16 cellular contexts compared by ENCODE assay signal in genomic region chr11:3124821-3125220, GRCh38. TPM values are rescaled to one million over a fixed set of nuclear protein-coding genes. Genes with fewer than 3 reads are reported as not detected.
DNase-seq lines count a peak whose midpoint lies in the region; ATAC-seq and TF ChIP-seq lines count a peak whose summit lies in the region.
"Had no signal": no experiment of that assay in that cellular context is flagged by ENCODE, and none has a peak within 500 bp of the region (broad histone marks: within the 10 kb centered on the region; RNA-seq: fewer than 3 reads in every experiment).

No MANE protein-coding gene starts in this region.

- no peak overlapping the region for H3K4me3 Mint-ChIP-seq in HFFc6
- no peak overlapping the region for H3K4me3 Mint-ChIP-seq in activated CD4-positive, alpha-beta memory T cell treated with anti-CD3 and anti-CD28 coated beads for 36 hours
- H3K4me3 Mint-ChIP-seq: activated CD4-positive, alpha-beta T cell treated with anti-CD3 and anti-CD28 coated beads for 36 hours; B cell had no signal

- no peak for TF ChIP-seq POLR2A in spleen (IDR thresholded peaks at IDR 0.05)

- H3K4me1 ChIP-seq in right cardiac atrium (ENCODE audit: control insufficient read depth, insufficient read depth, low read length) (peaks cover 3% of the 10 kb centered on the region), spleen (peaks cover 11 to 76% (median 46%) of the 10 kb centered on the region in 6 donors)

- no peaks in the 10 kb centered on the region for H3K27me3 ChIP-seq in right cardiac atrium (ENCODE audit: control insufficient read depth, insufficient read depth)
- H3K27me3 ChIP-seq in spleen (replicated peaks in 1 of 7), result no peaks in the 10 kb centered on the region

- peaks cover 22% of the 10 kb centered on the region for H3K4me1 Mint-ChIP-seq in HFFc6 (ENCODE audit: low read depth)
- no peaks in the 10 kb centered on the region for H3K4me1 Mint-ChIP-seq in activated CD4-positive, alpha-beta memory T cell treated with anti-CD3 and anti-CD28 coated beads for 36 hours (ENCODE audit: low read depth)
- H3K4me1 Mint-ChIP-seq: activated CD4-positive, alpha-beta T cell treated with anti-CD3 and anti-CD28 coated beads for 36 hours; B cell had no signal

- no peaks in the 10 kb centered on the region; the same call in 1 of the 2 replicates for H3K27me3 Mint-ChIP-seq in HFFc6 (ENCODE audit: insufficient read depth)
- no peaks in the 10 kb centered on the region for H3K27me3 Mint-ChIP-seq in activated CD4-positive, alpha-beta memory T cell treated with anti-CD3 and anti-CD28 coated beads for 36 hours
- H3K27me3 Mint-ChIP-seq: activated CD4-positive, alpha-beta T cell treated with anti-CD3 and anti-CD28 coated beads for 36 hours; B cell had no signal

- CTCF ChIA-PET in activated CD4-positive, alpha-beta memory T cell treated with anti-CD3 and anti-CD28 coated beads for 36 hours (lab: Charles Lee), result interaction anchor here (1.3 kb wide), 1 partner anchor 14 kb away, joined by 3 read pairs; no protein-coding TSS in a partner anchor

- H3K36me3 Mint-ChIP-seq in HFFc6 (ENCODE audit: low read depth), result peaks cover 5% of the 10 kb centered on the region
- H3K36me3 Mint-ChIP-seq in activated CD4-positive, alpha-beta memory T cell treated with anti-CD3 and anti-CD28 coated beads for 36 hours, result no peaks in the 10 kb centered on the region

- peaks cover 0 to 79% (median 14%) of the 10 kb centered on the region in 6 donors for H3K36me3 ChIP-seq in spleen

- H3K27ac Mint-ChIP-seq in HFFc6, result peak overlapping the region; percentile 91
- no peak overlapping the region for H3K27ac Mint-ChIP-seq in activated CD4-positive, alpha-beta memory T cell treated with anti-CD3 and anti-CD28 coated beads for 36 hours
- H3K27ac Mint-ChIP-seq: activated CD4-positive, alpha-beta T cell treated with anti-CD3 and anti-CD28 coated beads for 36 hours; B cell had no signal

- H3K4me3 ChIP-seq in right cardiac atrium (ENCODE audit: low read length) (no peak overlapping the region), spleen (no peak overlapping the region)
- H3K4me3 ChIP-seq: SK-N-MC had no signal

- H3K9me3 Mint-ChIP-seq in HFFc6, result no peaks in the 10 kb centered on the region
- H3K9me3 Mint-ChIP-seq in activated CD4-positive, alpha-beta memory T cell treated with anti-CD3 and anti-CD28 coated beads for 36 hours, result no peaks in the 10 kb centered on the region

- no peak for ATAC-seq in right cardiac atrium
- ATAC-seq: activated CD4-positive, alpha-beta T cell treated with anti-CD3 and anti-CD28 coated beads for 36 hours had no signal

- H3K27ac ChIP-seq in VCaP (peak overlapping the region; percentile 95), right cardiac atrium (ENCODE audit: low read length) (no peak overlapping the region), spleen (peak overlapping the region in 1 of 8 donors; percentile 26)
- H3K27ac ChIP-seq: SK-N-MC had no signal

- POLR2A ChIA-PET in activated CD4-positive, alpha-beta memory T cell treated with anti-CD3 and anti-CD28 coated beads for 36 hours (lab: Charles Lee), result no interaction called here

- in situ Hi-C loops in KBM-7 (cut with MboI; ENCODE audit: low pct_unique_long_range_greater_than_20kb, low sequenced_read_pairs), result no loop called here

- intact Hi-C loops in right cardiac atrium (cut with DNase I) (loop anchor here in 1 of 4 donors (10.0 kb wide), 1 partner anchor 50 kb away; no protein-coding TSS in a partner anchor), spleen (cut with DNase I; ENCODE audit: low total_unique reads) (no loop called here)
- intact Hi-C loops in activated CD4-positive, alpha-beta memory T cell treated with anti-CD3 and anti-CD28 coated beads for 36 hours (cut with micrococcal nuclease), result no loop called here

- H3K9me3 ChIP-seq in right cardiac atrium (ENCODE audit: control insufficient read depth, low read length) (no peaks in the 10 kb centered on the region), spleen (no peaks in the 10 kb centered on the region)

- 78% methylated on average over 3 of the region's 3 CpGs for WGBS in right cardiac atrium
- 61 to 84% (median 76%) methylated on average over 3 of the region's 3 CpGs for WGBS in spleen, 5 donors

- TF ChIP-seq CTCF in HFFc6 (IDR thresholded peaks at IDR 0.05) (0 out of 2 replicates have a peak, but pooled peaks have one; percentile 5), VCaP (conservative IDR thresholded peaks at IDR 0.05) (no peak), spleen (IDR thresholded peaks at IDR 0.05 in 8 of 11, conservative IDR thresholded peaks at IDR 0.05 in 3 of 11) (no peak)

- DNase-seq in HFFc6 (no peak), right cardiac atrium (peak in 2 of 3 donors; percentile 35 to 48), spleen (peak; percentile 63), KBM-7 (no peak), superior temporal gyrus (ENCODE audit: extremely low spot score) (no peak), DMS79 (lab: John Stamatoyannopoulos, UW) (no peak)
- DNase-seq in activated CD4-positive, alpha-beta memory T cell treated with anti-CD3 and anti-CD28 coated beads for 36 hours, result no peak
- DNase-seq: activated CD4-positive, alpha-beta T cell treated with anti-CD3 and anti-CD28 coated beads for 36 hours; activated effector memory CD4-positive, alpha-beta T cell treated with anti-CD3 and anti-CD28 coated beads, Interleukin-2, amount 50 U/mL, for 16 hours; NCI-H146; NCI-H2171 treated with DMSO at 0.1 percent for 48 hours; NCI-H774; stimulated activated CD4-positive, alpha-beta T cell treated with anti-CD3 and anti-CD28 coated beads, Interleukin-2, amount 100 ng/mL, for 48 hours had no signal

RNA-seq across cellular contexts. Expression of gene OSBPL5, which starts 40.3 kb away (rescaled TPM):
- 10 to 100 TPM; 32.6 to 42.6 (median 36.7) TPM for total RNA-seq in HFFc6 (2021; fragmentation: NEBNext Ultra II Directional; extraction: Animal tissue kit (Norgen Biotek cat#: 25700))
- total RNA-seq in right cardiac atrium (10 to 100 TPM; 14.1 to 19.1 (median 15.4) TPM), spleen (10 to 100 TPM; 37.2 to 91.2 (median 73.3) TPM)
- polyA plus RNA-seq in right cardiac atrium (10.3 TPM), spleen (10 to 100 TPM in 2 of 3 donors, 1 to 10 TPM in 1; 5.1 to 21.6 (median 10.7) TPM)
- total RNA-seq in activated CD4-positive, alpha-beta memory T cell treated with anti-CD3 and anti-CD28 coated beads for 36 hours, result 1 to 10 TPM; 4.6 to 4.7 TPM

Comparison
In these comparisons a context has a peak if more than half of its experiments do, and no peak if none do; other contexts are left out.
1. DNase-seq: peak in right cardiac atrium (2 of 3) and spleen (single experiment); none in HFFc6 (single experiment), KBM-7 (single experiment), superior temporal gyrus (single experiment), DMS79 (single experiment) and activated CD4-positive, alpha-beta memory T cell treated with anti-CD3 and anti-CD28 coated beads for 36 hours (single experiment).